In the genomic region with DNA sequence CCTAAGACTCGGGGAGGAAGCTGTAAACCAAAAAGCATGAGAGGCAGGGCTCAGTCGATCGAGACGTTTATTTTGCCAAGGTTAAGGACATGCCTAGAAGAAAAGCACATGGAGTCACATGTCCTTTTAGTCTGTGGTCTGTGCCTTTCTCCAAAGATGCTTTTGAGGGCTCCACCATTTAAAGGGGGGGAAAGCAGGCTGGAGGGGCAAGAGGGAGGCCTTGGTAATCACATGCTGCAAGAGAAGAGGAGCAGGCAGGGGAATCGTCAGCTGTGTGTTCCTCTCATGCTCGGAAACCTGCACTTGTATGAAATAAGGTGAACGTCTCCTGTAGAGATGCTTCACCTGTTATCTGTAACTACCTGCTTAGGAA, we compare ENCODE assay signal across 18 cellular contexts. TPM values are rescaled to one million over a fixed set of nuclear protein-coding genes. Genes with fewer than 3 reads are reported as not detected.
DNase-seq lines count a peak whose midpoint lies in the region; ATAC-seq and TF ChIP-seq lines count a peak whose summit lies in the region.
"Had no signal": no experiment of that assay in that cellular context is flagged by ENCODE, and none has a peak within 500 bp of the region (broad histone marks: within the 10 kb centered on the region; RNA-seq: fewer than 3 reads in every experiment).

No MANE protein-coding gene starts in this region.

- TF ChIP-seq CTCF in chondrocyte (IDR thresholded peaks at IDR 0.05): no peak
- TF ChIP-seq CTCF in lower lobe of right lung (IDR thresholded peaks at IDR 0.05): no peak
- no peak for TF ChIP-seq CTCF in suprapubic skin (IDR thresholded peaks at IDR 0.05)

- no peaks in the 10 kb centered on the region for H3K36me3 Mint-ChIP-seq in chondrocyte (ENCODE audit: low read depth)
- H3K36me3 Mint-ChIP-seq: CD4-positive, CD25-positive, alpha-beta regulatory T cell had no signal

- no peaks in the 10 kb centered on the region for H3K9me3 Mint-ChIP-seq in chondrocyte (ENCODE audit: low read depth)
- H3K9me3 Mint-ChIP-seq: activated CD4-positive, alpha-beta T cell treated with anti-CD3 and anti-CD28 coated beads, Interleukin-2, amount 10 ng/mL, durations not matched to agents 24 days and 14 days; activated naive CD8-positive, alpha-beta T cell treated with anti-CD3 and anti-CD28 coated beads, Interleukin-2, amount 50 U/mL, for 24 hours; CD4-positive, CD25-positive, alpha-beta regulatory T cell; neural crest cell had no signal

- 45% methylated on average over 7 of the region's 7 CpGs for WGBS in suprapubic skin

- H3K4me2 ChIP-seq in BLaER1 treated with 17β-estradiol and CSF1 and Interleukin-3, amounts not matched to agents 10 nM and 100 nM: peak overlapping the region in 8 of 11 experiments; percentile 14 to 69 (median 39); a peak in 12 of 22 replicates

- H3K27ac ChIP-seq in BLaER1 treated with 17β-estradiol and CSF1 and Interleukin-3, amounts not matched to agents 10 nM and 100 nM: no peak overlapping the region
- H3K27ac ChIP-seq in lower lobe of right lung (no peak overlapping the region), suprapubic skin (no peak overlapping the region)
- H3K27ac ChIP-seq: breast epithelium had no signal

- no peaks in the 10 kb centered on the region for H3K9me3 ChIP-seq in BLaER1 treated with 17β-estradiol and CSF1 and Interleukin-3, amounts not matched to agents 10 nM and 100 nM (replicated peaks in 1 of 11)
- H3K9me3 ChIP-seq in lower lobe of right lung (no peaks in the 10 kb centered on the region), suprapubic skin (no peaks in the 10 kb centered on the region)
- H3K9me3 ChIP-seq: breast epithelium had no signal

- intact Hi-C loops in lower lobe of right lung (cut with DNase I): no loop called here

- H3K36me3 ChIP-seq in BLaER1 treated with 17β-estradiol and CSF1 and Interleukin-3, amounts not matched to agents 10 nM and 100 nM: no peaks in the 10 kb centered on the region
- no peaks in the 10 kb centered on the region for H3K36me3 ChIP-seq in lower lobe of right lung
- H3K36me3 ChIP-seq in suprapubic skin: no peaks in the 10 kb centered on the region
- H3K36me3 ChIP-seq: breast epithelium had no signal

- H3K9ac ChIP-seq in BLaER1 treated with 17β-estradiol and CSF1 and Interleukin-3, amounts not matched to agents 10 nM and 100 nM: peak overlapping the region in 2 of 11 experiments; percentile 22 to 30; a peak in 1 of 22 replicates

- H3K4me1 Mint-ChIP-seq in chondrocyte (ENCODE audit: low read depth): peaks cover 30% of the 10 kb centered on the region
- H3K4me1 Mint-ChIP-seq: activated CD4-positive, alpha-beta T cell treated with anti-CD3 and anti-CD28 coated beads, Interleukin-2, amount 10 ng/mL, durations not matched to agents 24 days and 14 days; activated naive CD8-positive, alpha-beta T cell treated with anti-CD3 and anti-CD28 coated beads, Interleukin-2, amount 50 U/mL, for 24 hours had no signal

- no peak for ATAC-seq in lower lobe of right lung
- ATAC-seq: activated naive CD8-positive, alpha-beta T cell treated with anti-CD3 and anti-CD28 coated beads, Interleukin-2, amount 50 U/mL, for 24 hours had no signal

- TF ChIP-seq EP300 in suprapubic skin (IDR thresholded peaks at IDR 0.05): no peak

- TF ChIP-seq POLR2A in suprapubic skin (IDR thresholded peaks at IDR 0.05): no peak

- peaks cover 8% of the 10 kb centered on the region for H3K27me3 Mint-ChIP-seq in chondrocyte (ENCODE audit: low read depth)

- H3K4me3 Mint-ChIP-seq in chondrocyte (ENCODE audit: unreplicated experiment): no peak overlapping the region
- H3K4me3 Mint-ChIP-seq: activated CD4-positive, alpha-beta T cell treated with anti-CD3 and anti-CD28 coated beads, Interleukin-2, amount 10 ng/mL, durations not matched to agents 24 days and 14 days; activated naive CD8-positive, alpha-beta T cell treated with anti-CD3 and anti-CD28 coated beads, Interleukin-2, amount 50 U/mL, for 24 hours; CD4-positive, CD25-positive, alpha-beta regulatory T cell; H9; neural crest cell had no signal

- H3K27ac Mint-ChIP-seq in chondrocyte (ENCODE audit: unreplicated experiment): peak overlapping the region; percentile 74
- H3K27ac Mint-ChIP-seq: activated CD4-positive, alpha-beta T cell treated with anti-CD3 and anti-CD28 coated beads, Interleukin-2, amount 10 ng/mL, durations not matched to agents 24 days and 14 days; activated naive CD8-positive, alpha-beta T cell treated with anti-CD3 and anti-CD28 coated beads, Interleukin-2, amount 50 U/mL, for 24 hours; CD4-positive, CD25-positive, alpha-beta regulatory T cell; H9 had no signal

- DNase-seq in NCI-H2196 (lab: John Stamatoyannopoulos, UW; ENCODE audit: unreplicated experiment) (peak; percentile 61), chondrocyte (ENCODE audit: low spot score) (no peak), lower lobe of right lung (no peak), suprapubic skin (ENCODE audit: low spot score in 2 of 2) (no peak), SIG-M5 treated with dmso at 0.1 percent for 504 hours (lab: John Stamatoyannopoulos, UW; ENCODE audit: unreplicated experiment) (no peak)
- DNase-seq: activated CD4-positive, alpha-beta T cell treated with anti-CD3 and anti-CD28 coated beads, Interleukin-2, amount 10 ng/mL, durations not matched to agents 24 days and 14 days; activated CD8-positive, alpha-beta memory T cell treated with anti-CD3 and anti-CD28 coated beads, Interleukin-2, amount 50 U/mL, for 4 hours; activated naive CD8-positive, alpha-beta T cell treated with anti-CD3 and anti-CD28 coated beads, Interleukin-2, amount 50 U/mL, for 24 hours; CD4-positive, CD25-positive, alpha-beta regulatory T cell; cortex of kidney; H9; NCI-H1694; stimulated activated CD4-positive, alpha-beta T cell treated with anti-CD3 and anti-CD28 coated beads, Interleukin-12 subunit alpha, Interleukin-12 subunit beta, amount 100 ng/mL, for 4 hours had no signal

- H4K20me1 ChIP-seq in BLaER1 treated with 17β-estradiol and CSF1 and Interleukin-3, amounts not matched to agents 10 nM and 100 nM: peaks cover 0 to 29% (median 0%) of the 10 kb centered on the region in 11 experiments; a peak in 1 of 22 replicates

- H3K4me1 ChIP-seq in BLaER1 treated with 17β-estradiol and CSF1 and Interleukin-3, amounts not matched to agents 10 nM and 100 nM: peaks cover 7 to 56% (median 45%) of the 10 kb centered on the region in 10 experiments
- no peaks in the 10 kb centered on the region for H3K4me1 ChIP-seq in lower lobe of right lung
- H3K4me1 ChIP-seq in suprapubic skin: no peaks in the 10 kb centered on the region
- H3K4me1 ChIP-seq: breast epithelium had no signal

- H3K27me3 ChIP-seq in BLaER1 treated with 17β-estradiol and CSF1 and Interleukin-3, amounts not matched to agents 10 nM and 100 nM: peaks cover 0 to 8% (median 0%) of the 10 kb centered on the region in 11 experiments; a peak in 3 of 22 replicates
- H3K27me3 ChIP-seq in lower lobe of right lung (ENCODE audit: low read depth) (peaks cover 40% of the 10 kb centered on the region), suprapubic skin (peaks cover 12% of the 10 kb centered on the region)

- no peak overlapping the region for H3K4me3 ChIP-seq in BLaER1 treated with 17β-estradiol and CSF1 and Interleukin-3, amounts not matched to agents 10 nM and 100 nM
- H3K4me3 ChIP-seq in lower lobe of right lung (no peak overlapping the region), suprapubic skin (no peak overlapping the region)
- H3K4me3 ChIP-seq: breast epithelium had no signal

RNA-seq across cellular contexts. Expression of gene YTHDF1, which starts 9.1 kb away (rescaled TPM):
- total RNA-seq in chondrocyte: 39.1 to 43.6 TPM (median 41.3 TPM) in 3 replicates
- total RNA-seq in lower lobe of right lung: 33.4 TPM
- 10 to 100 TPM; 32.7 to 40.6 (median 34.0) TPM for total RNA-seq in suprapubic skin

RNA-seq across cellular contexts. Expression of gene BIRC7, which starts 10.6 kb away (rescaled TPM):
- 0.50 to 0.51 TPM in 2 of 3 replicates, not detected in the other for total RNA-seq in chondrocyte
- total RNA-seq in lower lobe of right lung: 15.9 TPM
- total RNA-seq in suprapubic skin: 1 to 10 TPM in 3 of 4 donors, under 1 TPM in 1; 0.49 to 3.0 (median 1.7) TPM
- total RNA-seq: activated CD4-positive, alpha-beta T cell treated with anti-CD3 and anti-CD28 coated beads, Interleukin-2, amount 10 ng/mL, durations not matched to agents 24 days and 14 days; CD4-positive, CD25-positive, alpha-beta regulatory T cell; H9; left lobe of liver; Right ventricle myocardium inferior had no signal

RNA-seq across cellular contexts. Expression of gene NKAIN4, which starts 29.2 kb away (rescaled TPM):
- total RNA-seq in chondrocyte (2.2 to 3.1 TPM (median 3.0 TPM) in 3 replicates), lower lobe of right lung (not detected), suprapubic skin (under 1 TPM in 1 of 4 donors, not detected in 3; 0.42 TPM)
- total RNA-seq: activated CD4-positive, alpha-beta T cell treated with anti-CD3 and anti-CD28 coated beads, Interleukin-2, amount 10 ng/mL, durations not matched to agents 24 days and 14 days; breast epithelium; CD4-positive, CD25-positive, alpha-beta regulatory T cell; left lobe of liver; Right ventricle myocardium inferior had no signal

RNA-seq across cellular contexts. Expression of gene ARFGAP1, which starts 47.5 kb away (rescaled TPM):
- total RNA-seq in chondrocyte (117 to 186 TPM (median 124 TPM) in 3 replicates), lower lobe of right lung (66.2 TPM), suprapubic skin (10 to 100 TPM; 38.6 to 84.9 (median 43.4) TPM)
